21 cellular contexts compared by ENCODE assay signal in the genomic region with DNA sequence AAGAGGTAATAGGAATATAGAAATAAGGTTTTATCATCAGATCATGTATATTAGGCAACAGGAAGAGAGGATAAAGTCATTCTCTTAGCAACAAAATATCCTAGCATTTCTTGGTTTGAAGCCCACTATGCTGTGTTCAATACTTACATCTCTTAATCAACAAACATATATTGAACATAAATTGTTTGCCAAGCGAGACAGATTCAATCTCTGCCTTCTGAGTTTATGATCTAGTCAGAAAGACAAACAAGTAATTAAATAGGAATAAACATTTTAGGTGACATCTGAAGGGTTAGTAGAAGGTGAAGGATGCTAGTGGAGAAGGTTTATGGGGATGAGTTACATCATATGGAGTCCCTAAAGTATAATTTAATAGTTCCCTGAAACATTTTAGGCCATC. TPM values are rescaled to one million over a fixed set of nuclear protein-coding genes. Genes with fewer than 3 reads are reported as not detected.
DNase-seq lines count a peak whose midpoint lies in the region; ATAC-seq and TF ChIP-seq lines count a peak whose summit lies in the region.
"Had no signal": no experiment of that assay in that cellular context is flagged by ENCODE, and none has a peak within 500 bp of the region (broad histone marks: within the 10 kb centered on the region; RNA-seq: fewer than 3 reads in every experiment).

No MANE protein-coding gene starts in this region.

- no peak for TF ChIP-seq CTCF in MCF 10A (IDR thresholded peaks at IDR 0.05; ENCODE audit: unreplicated experiment)
- TF ChIP-seq CTCF in LNCaP clone FGC (IDR thresholded peaks at IDR 0.05; ENCODE audit: control insufficient read depth, extremely low read depth, insufficient read depth), result no peak
- TF ChIP-seq CTCF in smooth muscle cell (IDR thresholded peaks at IDR 0.05; ENCODE audit: borderline replicate concordance, insufficient read depth, poor library complexity, severe bottlenecking), result no peak
- TF ChIP-seq CTCF in brain microvascular endothelial cell (IDR thresholded peaks at IDR 0.05; ENCODE audit: low read depth, low read length, missing control alignments), result no peak

- H2AFZ ChIP-seq in smooth muscle cell (ENCODE audit: low read depth), result no peak overlapping the region
- H2AFZ ChIP-seq: GM23248 had no signal

- no peak for ATAC-seq in memory B cell (ENCODE audit: low read depth)
- no peak for ATAC-seq in GM21390 (IDR thresholded peaks at IDR 0.05; ENCODE audit: unreplicated experiment)
- ATAC-seq: CD8-positive, alpha-beta T cell had no signal

- H3K4me1 ChIP-seq in smooth muscle cell (ENCODE audit: low read depth), result peaks cover 8% of the 10 kb centered on the region
- H3K4me1 ChIP-seq: BLaER1, Caco-2 had no signal

- peaks cover 3% of the 10 kb centered on the region for H4K20me1 ChIP-seq in smooth muscle cell (ENCODE audit: low read depth)
- H4K20me1 ChIP-seq: BLaER1 had no signal

- no peaks in the 10 kb centered on the region for H3F3A ChIP-seq in smooth muscle cell (ENCODE audit: low read depth)

- POLR2A ChIA-PET in MCF 10A (lab: Yijun Ruan, JAX), result interaction anchor here (0.7 kb wide), 1 partner anchor 9 kb away, joined by 4 read pairs; no protein-coding TSS in a partner anchor

- H3K4me1 Mint-ChIP-seq in MCF 10A (ENCODE audit: insufficient read depth, unreplicated experiment) (peaks cover 13% of the 10 kb centered on the region), memory B cell (peaks cover 17% of the 10 kb centered on the region)

- intact Hi-C loops in MCF 10A (cut with micrococcal nuclease), result no loop called here

- no peak overlapping the region for H3K4me3 Mint-ChIP-seq in MCF 10A (ENCODE audit: unreplicated experiment)
- no peak overlapping the region for H3K4me3 Mint-ChIP-seq in memory B cell
- H3K4me3 Mint-ChIP-seq: B cell; CD4-positive, CD25-positive, alpha-beta regulatory T cell; CD8-positive, alpha-beta T cell had no signal

- H3K9me3 Mint-ChIP-seq in MCF 10A (ENCODE audit: unreplicated experiment), result no peaks in the 10 kb centered on the region
- no peaks in the 10 kb centered on the region for H3K9me3 Mint-ChIP-seq in memory B cell
- H3K9me3 Mint-ChIP-seq: CD4-positive, CD25-positive, alpha-beta regulatory T cell; CD8-positive, alpha-beta T cell had no signal

- no TSS peak for BruUV-seq in MCF 10A (replicated peaks; lab: Mats Ljungman, UMichigan)

- H3K27me3 ChIP-seq in smooth muscle cell (ENCODE audit: low read depth) (no peaks in the 10 kb centered on the region), brain microvascular endothelial cell (replicated peaks) (no peaks in the 10 kb centered on the region)
- H3K27me3 ChIP-seq: BLaER1 had no signal

- H3K79me2 ChIP-seq in smooth muscle cell (ENCODE audit: low read depth), result no peaks in the 10 kb centered on the region

- H3K27ac Mint-ChIP-seq in MCF 10A (ENCODE audit: low read depth, unreplicated experiment) (no peak overlapping the region), memory B cell (peak overlapping the region; percentile 41)
- H3K27ac Mint-ChIP-seq: B cell; CD4-positive, CD25-positive, alpha-beta regulatory T cell; CD8-positive, alpha-beta T cell had no signal

- 98% methylated on average over 1 of the region's 1 CpG for WGBS in smooth muscle cell (ENCODE audit: low lambda C conversion rate)

- peak; percentile 39 to 66 for DNase-seq in T47D (ENCODE audit: low read depth in 1 of 2, low spot score in 1 of 2)
- no peak for DNase-seq in MCF 10A (ENCODE audit: unreplicated experiment)
- DNase-seq in LNCaP clone FGC (ENCODE audit: low read depth), result peak; percentile 23
- DNase-seq in memory B cell (ENCODE audit: low spot score in 2 of 2), result no peak
- DNase-seq in smooth muscle cell (lab: John Stamatoyannopoulos, UW; ENCODE audit: unreplicated experiment), result no peak
- DNase-seq in brain microvascular endothelial cell, result no peak
- DNase-seq: Caco-2; CD8-positive, alpha-beta T cell; DMS 273 treated with DMSO at 0.1 percent for 48 hours; DMS79; EL; GDM1; GM23248; H7; HCEC 1CT had no signal

- no peak overlapping the region for H3K27ac ChIP-seq in smooth muscle cell (ENCODE audit: low read depth)
- no peak overlapping the region for H3K27ac ChIP-seq in brain microvascular endothelial cell
- H3K27ac ChIP-seq: 22Rv1, BLaER1, C4-2B, GM23248 had no signal

- no peaks in the 10 kb centered on the region for H3K9me3 ChIP-seq in smooth muscle cell (replicated peaks; ENCODE audit: low read depth)
- H3K9me3 ChIP-seq: BLaER1, Caco-2 had no signal

- peaks cover 44% of the 10 kb centered on the region for H3K36me3 Mint-ChIP-seq in MCF 10A (ENCODE audit: insufficient read depth, unreplicated experiment)
- H3K36me3 Mint-ChIP-seq in memory B cell, result peaks cover 14% of the 10 kb centered on the region

- H3K36me3 ChIP-seq in smooth muscle cell (ENCODE audit: low read depth) (peaks cover 3% of the 10 kb centered on the region), brain microvascular endothelial cell (replicated peaks) (peaks cover 8% of the 10 kb centered on the region)

- no peaks in the 10 kb centered on the region for H3K27me3 Mint-ChIP-seq in MCF 10A (ENCODE audit: insufficient read depth, unreplicated experiment)
- no peaks in the 10 kb centered on the region for H3K27me3 Mint-ChIP-seq in memory B cell
- H3K27me3 Mint-ChIP-seq: B cell; CD4-positive, CD25-positive, alpha-beta regulatory T cell had no signal

- CTCF ChIA-PET in MCF 10A (lab: Yijun Ruan, JAX), result interaction anchor here (0.6 to 5.4 kb wide), 3 partner anchors 8 to 250 kb away, joined by 3 to 34 read pairs (median 3); no protein-coding TSS in a partner anchor

- H3K4me3 ChIP-seq in LNCaP clone FGC (ENCODE audit: low read depth, low read length), result no peak overlapping the region
- no peak overlapping the region for H3K4me3 ChIP-seq in smooth muscle cell
- no peak overlapping the region for H3K4me3 ChIP-seq in brain microvascular endothelial cell (ENCODE audit: low read depth, low read length)
- H3K4me3 ChIP-seq: BLaER1, GM23248 had no signal

- H3K4me2 ChIP-seq in smooth muscle cell, result no peak overlapping the region
- H3K4me2 ChIP-seq: BLaER1 had no signal

- in situ Hi-C loops in T47D (cut with HindIII; ENCODE audit: low pct_unique_long_range_greater_than_20kb, low sequenced_read_pairs), result no loop called here
- in situ Hi-C loops in brain microvascular endothelial cell (cut with HindIII; ENCODE audit: low pct_ligation_motif_present, low sequenced_read_pairs), result no loop called here

- no peak overlapping the region for H3K9ac ChIP-seq in smooth muscle cell (ENCODE audit: low read depth)
- H3K9ac ChIP-seq: BLaER1, GM23248 had no signal

RNA-seq across cellular contexts. Expression of a gene that starts 54.8 kb away (rescaled TPM):
- total RNA-seq in MCF 10A (2022) (51.1 and 54.5 TPM in 2 replicates), smooth muscle cell (59.6 and 64.6 TPM in 2 replicates)
- 49.2 and 50.7 TPM in 2 replicates for polyA plus RNA-seq in smooth muscle cell

RNA-seq across cellular contexts. Expression of a gene that starts 54.8 kb away (rescaled TPM):
- total RNA-seq in MCF 10A (2022), result 62.2 and 76.7 TPM in 2 replicates
- total RNA-seq in smooth muscle cell, result 49.9 and 51.7 TPM in 2 replicates
- 148 and 150 TPM in 2 replicates for polyA plus RNA-seq in smooth muscle cell

Comparison
In these comparisons a context has a peak if more than half of its experiments do, and no peak if none do; other contexts are left out.
1. DNase-seq: peak in T47D (2 of 2) and LNCaP clone FGC (single experiment); none in MCF 10A (single experiment), memory B cell (0 of 2), smooth muscle cell (single experiment) and brain microvascular endothelial cell (single experiment).